In genomic region chr10:58701398-58702135, GRCh38 we compare ENCODE assay signal across 15 cellular contexts.
A peak's percentile ranks its signal among the peaks of the same experiment; 100 is the strongest.
DNase-seq lines count a peak whose midpoint lies in the region; ATAC-seq and TF ChIP-seq lines count a peak whose summit lies in the region.
"Had no signal": no experiment of that assay in that cellular context is flagged by ENCODE, and none has a peak within 500 bp of the region (broad histone marks: within the 10 kb centered on the region; RNA-seq: fewer than 3 reads in every experiment).

No MANE protein-coding gene starts in this region.

- no peak overlapping the region for H2AK5ac ChIP-seq in neuronal stem cell (ENCODE audit: low read depth, low read length)

- no peak overlapping the region for H3K4ac ChIP-seq in neuronal stem cell (ENCODE audit: low read length)

- H3K9me3 ChIP-seq in T-helper 17 cell (ENCODE audit: control insufficient read depth, low read length, poor library complexity, severe bottlenecking) (no peaks in the 10 kb centered on the region), neuronal stem cell (replicated peaks in 1 of 2; ENCODE audit: control insufficient read depth in 2 of 2, insufficient read depth in 1 of 2, low read depth in 1 of 2, low read length in 2 of 2) (no peaks in the 10 kb centered on the region)
- H3K9me3 ChIP-seq: BE2C had no signal

- no peak overlapping the region for H3K9ac ChIP-seq in neuronal stem cell (ENCODE audit: low read depth, low read length, poor library complexity)

- TF ChIP-seq CTCF in AG10803 (conservative IDR thresholded peaks at IDR 0.05; ENCODE audit: low read length) (no peak), fibroblast of mammary gland (conservative IDR thresholded peaks at IDR 0.05; ENCODE audit: control insufficient read depth, insufficient read depth, low read depth, low read length) (no peak), osteocyte (IDR thresholded peaks at IDR 0.05) (no peak)

- H3K27me3 ChIP-seq in neuronal stem cell (ENCODE audit: control insufficient read depth in 3 of 3, insufficient read depth in 3 of 3, low read depth in 1 of 3, low read length in 3 of 3) = no peaks in the 10 kb centered on the region
- H3K27me3 ChIP-seq: BE2C had no signal

- H3K23ac ChIP-seq in neuronal stem cell (ENCODE audit: low read depth, low read length, poor library complexity) = no peak overlapping the region

- H3K4me3 ChIP-seq in AG10803 (ENCODE audit: low read length) (no peak overlapping the region), fibroblast of mammary gland (ENCODE audit: control insufficient read depth, low read depth, low read length) (no peak overlapping the region), neuronal stem cell (ENCODE audit: low read length in 2 of 2) (no peak overlapping the region)

- H3K36me3 Mint-ChIP-seq in osteocyte (ENCODE audit: unreplicated experiment) (peaks cover 6% of the 10 kb centered on the region), T-helper 17 cell (ENCODE audit: low read depth) (no peaks in the 10 kb centered on the region)

- no peaks in the 10 kb centered on the region for H3K36me3 ChIP-seq in neuronal stem cell (replicated peaks in 1 of 2; ENCODE audit: control insufficient read depth in 2 of 2, insufficient read depth in 2 of 2, low read length in 2 of 2)
- H3K36me3 ChIP-seq: BE2C had no signal

- no peak overlapping the region for H4K91ac ChIP-seq in neuronal stem cell (ENCODE audit: low read depth, low read length, poor library complexity)

- no peak overlapping the region for H2BK15ac ChIP-seq in neuronal stem cell (ENCODE audit: low read length)

- peaks cover 3% of the 10 kb centered on the region for H3K9me3 Mint-ChIP-seq in osteocyte (ENCODE audit: unreplicated experiment)
- peaks cover 0 to 3% of the 10 kb centered on the region in 2 donors for H3K9me3 Mint-ChIP-seq in stimulated activated naive CD8-positive, alpha-beta T cell treated with anti-CD3 and anti-CD28 coated beads, Interleukin-15, amount 100 ng/mL, for 72 hours

- no peak overlapping the region for H2BK12ac ChIP-seq in neuronal stem cell (ENCODE audit: low read length)

- H3K4me3 Mint-ChIP-seq in osteocyte (ENCODE audit: unreplicated experiment) = no peak overlapping the region
- no peak overlapping the region for H3K4me3 Mint-ChIP-seq in T-helper 17 cell
- no peak overlapping the region for H3K4me3 Mint-ChIP-seq in stimulated activated naive CD8-positive, alpha-beta T cell treated with anti-CD3 and anti-CD28 coated beads, Interleukin-15, amount 100 ng/mL, for 72 hours

- H2BK5ac ChIP-seq in neuronal stem cell (ENCODE audit: low read length) = no peak overlapping the region

- H3K4me1 Mint-ChIP-seq in osteocyte (ENCODE audit: unreplicated experiment) (peaks cover 81% of the 10 kb centered on the region), T-helper 17 cell (peaks cover 6% of the 10 kb centered on the region)
- no peaks in the 10 kb centered on the region for H3K4me1 Mint-ChIP-seq in stimulated activated naive CD8-positive, alpha-beta T cell treated with anti-CD3 and anti-CD28 coated beads, Interleukin-15, amount 100 ng/mL, for 72 hours

- DNase-seq in AG10803 (ENCODE audit: low read depth) (peak; percentile 99), fibroblast of mammary gland (ENCODE audit: low read depth) (peak; percentile 95), osteocyte (ENCODE audit: extremely low spot score, unreplicated experiment) (no peak), T-helper 17 cell (no peak), NCI-H1436 (lab: John Stamatoyannopoulos, UW) (no peak), neuronal stem cell (ENCODE audit: low spot score) (no peak)
- DNase-seq in stimulated activated naive CD8-positive, alpha-beta T cell treated with anti-CD3 and anti-CD28 coated beads, Interleukin-15, amount 100 ng/mL, for 72 hours = no peak
- DNase-seq: activated T-cell treated with anti-CD3 and anti-CD28 coated beads, Interleukin-2, amount 50 U/mL, for 48 hours; BE2C; cortex of kidney; GOT3; stimulated activated CD4-positive, alpha-beta T cell treated with anti-CD3 and anti-CD28 coated beads, Interleukin-15, amount 100 ng/mL, for 24 hours had no signal

- peaks cover 3 to 12% of the 10 kb centered on the region in 2 donors for H3K4me1 ChIP-seq in neuronal stem cell (ENCODE audit: control insufficient read depth in 2 of 2, insufficient read depth in 1 of 2, low read depth in 1 of 2, low read length in 2 of 2)

- no peak for ATAC-seq in SK-N-SH treated with all-trans-retinoic acid at 6 μM for 48 hours
- no peak for ATAC-seq in T-helper 17 cell
- ATAC-seq in stimulated activated naive CD8-positive, alpha-beta T cell treated with anti-CD3 and anti-CD28 coated beads, Interleukin-15, amount 100 ng/mL, for 72 hours = no peak
- ATAC-seq: Panc1 had no signal

- no peak overlapping the region for H2AFZ ChIP-seq in neuronal stem cell (ENCODE audit: low read length)

- H3K27ac ChIP-seq in neuronal stem cell (replicated peaks; ENCODE audit: low read length) = no peak overlapping the region
- H3K27ac ChIP-seq: VCaP had no signal

- H3K27me3 Mint-ChIP-seq in osteocyte (ENCODE audit: unreplicated experiment) = no peaks in the 10 kb centered on the region
- peaks cover 4% of the 10 kb centered on the region for H3K27me3 Mint-ChIP-seq in T-helper 17 cell
- H3K27me3 Mint-ChIP-seq in stimulated activated naive CD8-positive, alpha-beta T cell treated with anti-CD3 and anti-CD28 coated beads, Interleukin-15, amount 100 ng/mL, for 72 hours = no peaks in the 10 kb centered on the region

- peak overlapping the region; percentile 89 for H3K27ac Mint-ChIP-seq in osteocyte (ENCODE audit: unreplicated experiment)
- H3K27ac Mint-ChIP-seq in T-helper 17 cell = no peak overlapping the region
- no peak overlapping the region for H3K27ac Mint-ChIP-seq in stimulated activated naive CD8-positive, alpha-beta T cell treated with anti-CD3 and anti-CD28 coated beads, Interleukin-15, amount 100 ng/mL, for 72 hours

- no peak overlapping the region for H2BK120ac ChIP-seq in neuronal stem cell (ENCODE audit: low read depth, low read length)

- no peak overlapping the region for H3K14ac ChIP-seq in neuronal stem cell (ENCODE audit: low read length)

- WGBS in neuronal stem cell (ENCODE audit: extremely low coverage in 2 of 2, insufficient read length in 2 of 2, insufficient replicate concordance in 1 of 2), 2 donors = no CpG with 5 or more reads among the region's 7 CpGs

- H3K79me1 ChIP-seq in neuronal stem cell (ENCODE audit: low read depth, low read length) = no peaks in the 10 kb centered on the region

- no peak overlapping the region for H3K4me2 ChIP-seq in neuronal stem cell (ENCODE audit: insufficient read depth, low read length, poor library complexity, severe bottlenecking)

- no peak overlapping the region for H3K18ac ChIP-seq in neuronal stem cell (ENCODE audit: low read length)

- no peak overlapping the region for H4K8ac ChIP-seq in neuronal stem cell (ENCODE audit: low read depth, low read length)

TF ChIP-seq in SK-N-SH treated with all-trans-retinoic acid at 6 μM for 48 hours, 23 proteins besides CTCF, POLR2A, EP300 and RAD21:
- TF ChIP-seq ISL1 (CRISPR knock-in tag; IDR thresholded peaks at IDR 0.05) (peak; percentile 31), ARNTL (CRISPR knock-in tag; IDR thresholded peaks at IDR 0.05; ENCODE audit: borderline replicate concordance, low read depth) (no peak), TSHZ2 (CRISPR knock-in tag; IDR thresholded peaks at IDR 0.05) (no peak)

Comparison
In these comparisons a context has a peak if more than half of its experiments do, and no peak if none do; other contexts are left out.
1. DNase-seq: peak in AG10803 (single experiment) and fibroblast of mammary gland (single experiment); none in osteocyte (single experiment), T-helper 17 cell (0 of 3), stimulated activated naive CD8-positive, alpha-beta T cell treated with anti-CD3 and anti-CD28 coated beads, Interleukin-15, amount 100 ng/mL, for 72 hours (0 of 2), NCI-H1436 (single experiment) and neuronal stem cell (single experiment).